In genomic region chr20:19351542-19351941, GRCh38 we compare ENCODE assay signal across 17 cellular contexts.
DNase-seq lines count a peak whose midpoint lies in the region; ATAC-seq, FAIRE-seq and TF ChIP-seq lines count a peak whose summit lies in the region.
"Had no signal": no experiment of that assay in that cellular context is flagged by ENCODE, and none has a peak within 500 bp of the region (broad histone marks: within the 10 kb centered on the region; RNA-seq: fewer than 3 reads in every experiment).

No MANE protein-coding gene starts in this region.

- H3K79me1 ChIP-seq in mesendoderm (ENCODE audit: low read length) = no peaks in the 10 kb centered on the region

- CTCF ChIA-PET in HepG2 (lab: Yijun Ruan, JAX; ENCODE audit: low intra/inter-chr PET ratio, low total read pairs) = no interaction called here

- no peak for TF ChIP-seq POLR2A in HepG2 (IDR thresholded peaks at IDR 0.05; ENCODE audit: insufficient read depth in 1 of 2, low read depth in 2 of 2, low read length in 2 of 2)
- TF ChIP-seq POLR2A in right lobe of liver (IDR thresholded peaks at IDR 0.05) = no peak

- H4K8ac ChIP-seq in mesendoderm (ENCODE audit: low read depth, low read length) = no peak overlapping the region

- H3K36me3 Mint-ChIP-seq in endodermal cell (ENCODE audit: low read depth) (no peaks in the 10 kb centered on the region), type B pancreatic cell (peaks cover 4% of the 10 kb centered on the region)
- H3K36me3 Mint-ChIP-seq: CD8-positive, alpha-beta memory T cell had no signal

- no peaks in the 10 kb centered on the region for H3K9me3 ChIP-seq in HepG2 (ENCODE audit: low read length)
- H3K9me3 ChIP-seq in right lobe of liver = no peaks in the 10 kb centered on the region
- no peaks in the 10 kb centered on the region for H3K9me3 ChIP-seq in endodermal cell (ENCODE audit: control insufficient read depth, low read length)
- H3K9me3 ChIP-seq: BLaER1 had no signal

- H3K4me3 Mint-ChIP-seq in endodermal cell = no peak overlapping the region
- no peak overlapping the region for H3K4me3 Mint-ChIP-seq in type B pancreatic cell
- H3K4me3 Mint-ChIP-seq: CD8-positive, alpha-beta memory T cell had no signal

- H3K79me2 ChIP-seq in HepG2 (ENCODE audit: insufficient read depth, low read length) = no peaks in the 10 kb centered on the region
- H3K79me2 ChIP-seq in mesendoderm (ENCODE audit: control insufficient read depth, insufficient read depth, low read length) = no peaks in the 10 kb centered on the region

- DNase-seq in HepG2 (ENCODE audit: low spot score) = no peak
- no peak for DNase-seq in right lobe of liver
- DNase-seq in endodermal cell = no peak
- DNase-seq in mesendoderm = peak; percentile 13
- no peak for DNase-seq in type B pancreatic cell (ENCODE audit: extremely low spot score, unreplicated experiment)
- DNase-seq in NOMO-1 treated with DMSO at 0.1 percent for 48 hours (lab: John Stamatoyannopoulos, UW; ENCODE audit: unreplicated experiment) = no peak
- DNase-seq: AML-193; CD8-positive, alpha-beta memory T cell; DMS53; GF-D8 had no signal

- H3K4me3 ChIP-seq in HepG2 (replicated peaks in 1 of 3; ENCODE audit: insufficient read depth in 1 of 3, low read depth in 2 of 3, low read length in 3 of 3) (no peak overlapping the region), right lobe of liver (no peak overlapping the region), endodermal cell (ENCODE audit: low read length) (no peak overlapping the region), mesendoderm (ENCODE audit: low read length) (no peak overlapping the region)
- H3K4me3 ChIP-seq: BLaER1 had no signal

- H2AK5ac ChIP-seq in mesendoderm (ENCODE audit: low read length) = no peak overlapping the region

- FAIRE-seq in HepG2 (lab: Jason Lieb, UNC) = no peak
- FAIRE-seq: GM12892, HTR-8/SVneo had no signal

- H2BK15ac ChIP-seq in mesendoderm (replicated peaks; ENCODE audit: low read depth) = no peak overlapping the region

- H3K9ac ChIP-seq in HepG2 (ENCODE audit: insufficient read depth, low read depth, low read length) = no peak overlapping the region
- no peak overlapping the region for H3K9ac ChIP-seq in endodermal cell (ENCODE audit: extremely low read depth, low read length, poor library complexity, severe bottlenecking)
- H3K9ac ChIP-seq in mesendoderm (ENCODE audit: low read length) = no peak overlapping the region
- H3K9ac ChIP-seq: BLaER1 had no signal

- H3K27ac ChIP-seq in HepG2 (ENCODE audit: extremely low read length, insufficient read depth, low read length) = no peak overlapping the region
- H3K27ac ChIP-seq in right lobe of liver = no peak overlapping the region
- H3K27ac ChIP-seq in endodermal cell (ENCODE audit: low read depth, low read length) = no peak overlapping the region
- no peak overlapping the region for H3K27ac ChIP-seq in mesendoderm (ENCODE audit: low read depth, low read length)
- H3K27ac ChIP-seq: 22Rv1, BLaER1 had no signal

- WGBS in HepG2 (ENCODE audit: low lambda C conversion rate) = 0% methylated on average over 2 of the region's 2 CpGs
- WGBS in right lobe of liver (ENCODE audit: insufficient coverage, low coverage, low lambda C conversion rate, missing lambda C conversion rate) = 28% methylated on average over 2 of the region's 2 CpGs
- 69% methylated on average over 2 of the region's 2 CpGs; no CpG with 5 or more reads in 1 of the 2 experiments for WGBS in endodermal cell (ENCODE audit: insufficient coverage in 1 of 2, insufficient read length in 1 of 2), 2 experiments
- no CpG with 5 or more reads among the region's 2 CpGs for WGBS in mesendoderm (ENCODE audit: extremely low coverage, insufficient coverage, low lambda C conversion rate)

- H3K4me1 Mint-ChIP-seq in endodermal cell (no peaks in the 10 kb centered on the region), type B pancreatic cell (ENCODE audit: unreplicated experiment) (peaks cover 11% of the 10 kb centered on the region)

- no peak overlapping the region for H3K4ac ChIP-seq in mesendoderm (ENCODE audit: low read depth, low read length)

- no peaks in the 10 kb centered on the region for H3K9me3 Mint-ChIP-seq in endodermal cell
- peaks cover 3% of the 10 kb centered on the region for H3K9me3 Mint-ChIP-seq in type B pancreatic cell

- H3K4me1 ChIP-seq in HepG2 (ENCODE audit: insufficient read depth, low read length) (no peaks in the 10 kb centered on the region), right lobe of liver (no peaks in the 10 kb centered on the region), endodermal cell (ENCODE audit: control insufficient read depth, insufficient read depth, low read length) (no peaks in the 10 kb centered on the region), mesendoderm (ENCODE audit: control insufficient read depth, low read depth, low read length) (no peaks in the 10 kb centered on the region)

- H3K27ac Mint-ChIP-seq in endodermal cell = no peak overlapping the region
- no peak overlapping the region for H3K27ac Mint-ChIP-seq in type B pancreatic cell
- H3K27ac Mint-ChIP-seq: CD8-positive, alpha-beta memory T cell had no signal

- no peaks in the 10 kb centered on the region for H4K20me1 ChIP-seq in HepG2 (ENCODE audit: insufficient read depth, low read length)
- H4K20me1 ChIP-seq: BLaER1 had no signal

- H2BK120ac ChIP-seq in mesendoderm (ENCODE audit: low read depth, low read length) = no peak overlapping the region

- H3K18ac ChIP-seq in mesendoderm (ENCODE audit: low read length) = no peak overlapping the region

- no peak overlapping the region for H2AFZ ChIP-seq in HepG2 (ENCODE audit: low read length)

- in situ Hi-C loops in HepG2 (cut with HindIII; ENCODE audit: extremely low pct_ligation_motif_present, low pct_unique_long_range_greater_than_20kb) = no loop called here

- H3K27me3 ChIP-seq in HepG2 (ENCODE audit: control insufficient read depth in 1 of 2, insufficient read depth in 2 of 2, low read length in 2 of 2) (0 out of 5 replicates have a peak, but pooled peaks cover 0 to 7% of the 10 kb centered on the region in 2 experiments), right lobe of liver (no peaks in the 10 kb centered on the region), endodermal cell (ENCODE audit: control insufficient read depth, insufficient read depth, low read length, poor library complexity, severe bottlenecking) (no peaks in the 10 kb centered on the region), mesendoderm (ENCODE audit: insufficient read depth, low read length, poor library complexity) (no peaks in the 10 kb centered on the region)
- H3K27me3 ChIP-seq: BLaER1 had no signal

- intact Hi-C loops in HepG2 (cut with micrococcal nuclease; ENCODE audit: unreplicated experiment) (no loop called here), right lobe of liver (cut with DNase I) (no loop called here)

- ATAC-seq in HepG2 (peak; percentile 42; the same call in 1 of the 3 replicates), right lobe of liver (no peak), GM19395 (IDR thresholded peaks at IDR 0.05; ENCODE audit: unreplicated experiment) (no peak), HG03457 (IDR thresholded peaks at IDR 0.05; ENCODE audit: unreplicated experiment) (no peak)
- ATAC-seq: HCT116 had no signal

- POLR2A ChIA-PET in HepG2 (lab: Yijun Ruan, JAX) = no interaction called here

- TF ChIP-seq EP300 in HepG2 (IDR thresholded peaks at IDR 0.05; ENCODE audit: low read depth in 2 of 2, low read length in 2 of 2) (no peak), HepG2 (CRISPR knock-in tag; IDR thresholded peaks at IDR 0.05; ENCODE audit: borderline replicate concordance) (no peak)

- no TSS peak for BruUV-seq in HepG2 (replicated peaks; lab: Mats Ljungman, UMichigan)

- H3K36me3 ChIP-seq in HepG2 (replicated peaks in 1 of 2; ENCODE audit: control insufficient read depth in 1 of 2, insufficient read depth in 2 of 2, low read length in 2 of 2) = no peaks in the 10 kb centered on the region
- no peaks in the 10 kb centered on the region for H3K36me3 ChIP-seq in right lobe of liver
- H3K36me3 ChIP-seq in endodermal cell (ENCODE audit: control insufficient read depth, insufficient read depth, low read length) = no peaks in the 10 kb centered on the region
- H3K36me3 ChIP-seq in mesendoderm (ENCODE audit: control insufficient read depth, insufficient read depth, low read length) = no peaks in the 10 kb centered on the region
- H3K36me3 ChIP-seq: BLaER1 had no signal

- H3K27me3 Mint-ChIP-seq in endodermal cell (ENCODE audit: insufficient read depth) (no peaks in the 10 kb centered on the region), type B pancreatic cell (no peaks in the 10 kb centered on the region)

- H3K23ac ChIP-seq in mesendoderm (ENCODE audit: low read length) = no peak overlapping the region

- no peak overlapping the region for H4K5ac ChIP-seq in mesendoderm (ENCODE audit: low read length)

- TF ChIP-seq CTCF in HepG2 (CRISPR knock-in tag; IDR thresholded peaks at IDR 0.05) (no peak), right lobe of liver (IDR thresholded peaks at IDR 0.05) (no peak), endodermal cell (conservative IDR thresholded peaks at IDR 0.05) (peak; percentile 55), type B pancreatic cell (conservative IDR thresholded peaks at IDR 0.05) (peak; percentile 33)

- H3K56ac ChIP-seq in mesendoderm (ENCODE audit: low read length) = no peak overlapping the region

- no peak overlapping the region for H3K4me2 ChIP-seq in HepG2 (ENCODE audit: low read depth, low read length)
- H3K4me2 ChIP-seq in mesendoderm (ENCODE audit: low read length) = no peak overlapping the region
- H3K4me2 ChIP-seq: BLaER1 had no signal

- H2BK5ac ChIP-seq in mesendoderm (ENCODE audit: low read length) = no peak overlapping the region

- no peak for TF ChIP-seq RAD21 in HepG2 (CRISPR knock-in tag; IDR thresholded peaks at IDR 0.05)

TF ChIP-seq in HepG2, 621 proteins besides CTCF, POLR2A, EP300 and RAD21 (continues in another document):
- no peak for TF ChIP-seq MLLT10 (CRISPR knock-in tag; IDR thresholded peaks at IDR 0.05)
- TF ChIP-seq, protein P1, sequence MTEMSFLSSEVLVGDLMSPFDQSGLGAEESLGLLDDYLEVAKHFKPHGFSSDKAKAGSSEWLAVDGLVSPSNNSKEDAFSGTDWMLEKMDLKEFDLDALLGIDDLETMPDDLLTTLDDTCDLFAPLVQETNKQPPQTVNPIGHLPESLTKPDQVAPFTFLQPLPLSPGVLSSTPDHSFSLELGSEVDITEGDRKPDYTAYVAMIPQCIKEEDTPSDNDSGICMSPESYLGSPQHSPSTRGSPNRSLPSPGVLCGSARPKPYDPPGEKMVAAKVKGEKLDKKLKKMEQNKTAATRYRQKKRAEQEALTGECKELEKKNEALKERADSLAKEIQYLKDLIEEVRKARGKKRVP (CRISPR knock-in tag; IDR thresholded peaks at IDR 0.05) = no peak
- TF ChIP-seq SP5 (CRISPR knock-in tag; IDR thresholded peaks at IDR 0.05; ENCODE audit: borderline replicate concordance, low read depth) = no peak

Comparison
In these comparisons a context has a peak if more than half of its experiments do, and no peak if none do; other contexts are left out.
1. CTCF ChIP-seq: peak in endodermal cell (single experiment) and type B pancreatic cell (single experiment); none in HepG2 (single experiment) and right lobe of liver (0 of 4).